In genomic region chr7:135335628-135336139, GRCh38 we compare ENCODE assay signal across 9 cellular contexts.
DNase-seq lines count a peak whose midpoint lies in the region; ATAC-seq, FAIRE-seq and TF ChIP-seq lines count a peak whose summit lies in the region.
"Had no signal": no experiment of that assay in that cellular context is flagged by ENCODE, and none has a peak within 500 bp of the region (broad histone marks: within the 10 kb centered on the region; RNA-seq: fewer than 3 reads in every experiment).

No MANE protein-coding gene starts in this region.

- TF ChIP-seq POLR2A in H54 (IDR thresholded peaks at IDR 0.05; ENCODE audit: low read depth, low read length), result no peak

- FAIRE-seq in H54 (lab: Jason Lieb, UNC), result no peak

- peak; percentile 97 for DNase-seq in DMS53 (lab: John Stamatoyannopoulos, UW)
- DNase-seq in H54 (ENCODE audit: insufficient read length, low spot score), result peak; percentile 40
- peak; percentile 85 to 94 (median 87) for DNase-seq in NCI-H1417 (lab: John Stamatoyannopoulos, UW)
- peak; percentile 94 for DNase-seq in ecto neural progenitor cell (ENCODE audit: low spot score)
- peak; percentile 88 for DNase-seq in myocyte (ENCODE audit: low read depth)
- no peak for DNase-seq in cerebellar nuclear complex (lab: John Stamatoyannopoulos, UW)

- peak; percentile 42 for TF ChIP-seq CTCF in SU-DHL-6 (IDR thresholded peaks at IDR 0.05; ENCODE audit: insufficient read depth, low read length, poor library complexity, severe bottlenecking)

- no peak overlapping the region for H3K27ac ChIP-seq in SU-DHL-6 (ENCODE audit: low read depth, low read length)
- H3K27ac ChIP-seq: neutrophil had no signal

- H3K27me3 ChIP-seq in SU-DHL-6 (ENCODE audit: low read length), result no peaks in the 10 kb centered on the region
- H3K27me3 ChIP-seq: neutrophil had no signal

- H3K79me2 ChIP-seq in SU-DHL-6 (ENCODE audit: insufficient read depth, low read length), result no peaks in the 10 kb centered on the region

- no peak overlapping the region for H3K4me2 ChIP-seq in SU-DHL-6 (ENCODE audit: low read depth, low read length, poor library complexity, severe bottlenecking)

- no peak overlapping the region for H3K4me3 ChIP-seq in SU-DHL-6 (ENCODE audit: insufficient read depth, low read length, poor library complexity, severe bottlenecking)

- no peaks in the 10 kb centered on the region for H3K36me3 ChIP-seq in SU-DHL-6 (ENCODE audit: low read length)
- H3K36me3 ChIP-seq: neutrophil had no signal

- H4K20me1 ChIP-seq in SU-DHL-6 (ENCODE audit: low read depth, low read length), result no peaks in the 10 kb centered on the region

- H2AFZ ChIP-seq in SU-DHL-6 (ENCODE audit: low read depth, low read length, severe bottlenecking), result no peak overlapping the region

- no peaks in the 10 kb centered on the region for H3K9me2 ChIP-seq in SU-DHL-6 (replicated peaks; ENCODE audit: insufficient read depth, low read length)

- H3K9ac ChIP-seq in SU-DHL-6 (ENCODE audit: low read length), result no peak overlapping the region

- no peak for ATAC-seq in GM21619 (IDR thresholded peaks at IDR 0.05; ENCODE audit: unreplicated experiment)

- no peaks in the 10 kb centered on the region for H3K9me3 ChIP-seq in SU-DHL-6 (ENCODE audit: insufficient read depth, low read length)
- H3K9me3 ChIP-seq: neutrophil had no signal

- no peaks in the 10 kb centered on the region for H3F3A ChIP-seq in SU-DHL-6 (ENCODE audit: insufficient read depth)

Comparison
In these comparisons a context has a peak if more than half of its experiments do, and no peak if none do; other contexts are left out.
1. DNase-seq: peak in DMS53 (single experiment), H54 (single experiment), NCI-H1417 (3 of 3), ecto neural progenitor cell (single experiment) and myocyte (single experiment); none in cerebellar nuclear complex (0 of 2).